1 cellular context compared by ENCODE assay signal in genomic region chr11:67409781-67410368, GRCh38.
TF ChIP-seq lines count a peak whose summit lies in the region.

No MANE protein-coding gene starts in this region.

TF ChIP-seq in HepG2, 621 proteins besides CTCF, POLR2A, EP300 and RAD21 (continued from another document and continues in another):
- TF ChIP-seq ZBTB39 (CRISPR knock-in tag; IDR thresholded peaks at IDR 0.05) (no peak), ZNF83 (CRISPR knock-in tag; IDR thresholded peaks at IDR 0.05; ENCODE audit: borderline replicate concordance) (no peak), SIX1 (CRISPR knock-in tag; IDR thresholded peaks at IDR 0.05; ENCODE audit: borderline replicate concordance) (no peak), SALL1 (CRISPR knock-in tag; IDR thresholded peaks at IDR 0.05) (no peak), ZFP36 (IDR thresholded peaks at IDR 0.05; ENCODE audit: borderline replicate concordance, low read depth, low read length, partially characterized antibody) (no peak), KLF16 (CRISPR knock-in tag; IDR thresholded peaks at IDR 0.05) (no peak), HMGXB3 (CRISPR knock-in tag; IDR thresholded peaks at IDR 0.05; ENCODE audit: borderline replicate concordance) (no peak), RERE (CRISPR knock-in tag; IDR thresholded peaks at IDR 0.05; ENCODE audit: low read depth) (no peak), ZBED4 (CRISPR knock-in tag; IDR thresholded peaks at IDR 0.05; ENCODE audit: borderline replicate concordance) (no peak), E2F5 (CRISPR knock-in tag; conservative IDR thresholded peaks at IDR 0.05) (no peak), ZMAT5 (CRISPR knock-in tag; IDR thresholded peaks at IDR 0.05; ENCODE audit: borderline replicate concordance, low read depth) (no peak), MTF2 (CRISPR knock-in tag; IDR thresholded peaks at IDR 0.05; ENCODE audit: borderline replicate concordance) (no peak), ZNF75D (CRISPR knock-in tag; IDR thresholded peaks at IDR 0.05; ENCODE audit: borderline replicate concordance) (no peak), ZHX1 (CRISPR knock-in tag; IDR thresholded peaks at IDR 0.05; ENCODE audit: low read depth) (no peak), ZNF660 (CRISPR knock-in tag; IDR thresholded peaks at IDR 0.05; ENCODE audit: borderline replicate concordance, low read depth) (no peak), TBL1XR1 (IDR thresholded peaks at IDR 0.05; ENCODE audit: borderline replicate concordance, low read length, partially characterized antibody) (no peak), THAP11 (CRISPR knock-in tag; IDR thresholded peaks at IDR 0.05) (no peak), ZNF564 (CRISPR knock-in tag; IDR thresholded peaks at IDR 0.05) (no peak), ZBTB20 (CRISPR knock-in tag; IDR thresholded peaks at IDR 0.05; ENCODE audit: borderline replicate concordance, low read depth) (no peak), SALL2 (CRISPR knock-in tag; IDR thresholded peaks at IDR 0.05) (no peak), ATF2 (CRISPR knock-in tag; IDR thresholded peaks at IDR 0.05) (no peak), FOXA1 (IDR thresholded peaks at IDR 0.05) (no peak), FOXA1 (CRISPR knock-in tag; IDR thresholded peaks at IDR 0.05) (0 out of 2 replicates have a peak, but pooled peaks have one; percentile 37), NFYB (CRISPR knock-in tag; IDR thresholded peaks at IDR 0.05) (peak; percentile 67), NFYC (CRISPR knock-in tag; IDR thresholded peaks at IDR 0.05) (peak; percentile 69), PTBP1 (IDR thresholded peaks at IDR 0.05; ENCODE audit: low read depth, low read length, poor library complexity, severe bottlenecking) (no peak), ZNF781 (CRISPR knock-in tag; IDR thresholded peaks at IDR 0.05; ENCODE audit: borderline replicate concordance, not compliant biosample characterization) (no peak), ZNF235 (CRISPR knock-in tag; IDR thresholded peaks at IDR 0.05; ENCODE audit: borderline replicate concordance) (no peak), TRIM24 (CRISPR knock-in tag; IDR thresholded peaks at IDR 0.05) (no peak), XBP1 (CRISPR knock-in tag; IDR thresholded peaks at IDR 0.05) (no peak), ZNF121 (CRISPR knock-in tag; IDR thresholded peaks at IDR 0.05) (no peak), MBD4 (IDR thresholded peaks at IDR 0.05; ENCODE audit: borderline replicate concordance, low read length) (no peak), ZNF883 (CRISPR knock-in tag; IDR thresholded peaks at IDR 0.05; ENCODE audit: not compliant biosample characterization) (no peak), HNRNPK (IDR thresholded peaks at IDR 0.05; ENCODE audit: low read depth, low read length, poor library complexity, severe bottlenecking) (no peak), CBX2 (IDR thresholded peaks at IDR 0.05; ENCODE audit: low read depth, low read length) (no peak), CBX2 (CRISPR knock-in tag; IDR thresholded peaks at IDR 0.05; ENCODE audit: low read depth) (no peak)
